ENCODE assay signal across 19 cellular contexts in the genomic region with DNA sequence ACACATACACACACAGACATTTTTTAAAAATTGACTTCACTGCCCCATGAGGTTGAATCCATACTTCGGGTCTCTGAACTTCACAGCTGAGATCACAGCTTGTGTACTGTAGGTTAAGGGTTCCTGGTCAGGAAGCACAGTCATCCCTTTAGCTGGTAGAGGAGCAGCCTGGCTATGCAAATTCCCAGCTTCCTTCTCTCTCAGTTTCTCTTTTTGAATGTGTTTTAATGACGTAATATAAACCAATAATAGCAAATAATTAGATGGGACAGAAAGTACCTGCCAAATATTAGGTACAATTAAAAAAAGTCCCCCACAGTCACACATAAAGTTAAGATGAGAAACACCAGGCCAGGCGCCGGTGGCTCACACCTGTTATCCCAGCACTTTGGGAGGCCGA.
"Had no signal": no experiment of that assay in that cellular context is flagged by ENCODE, and none has a peak within 500 bp of the region (broad histone marks: within the 10 kb centered on the region; RNA-seq: fewer than 3 reads in every experiment).

No MANE protein-coding gene starts in this region.

- DNase-seq: activated CD4-positive, alpha-beta T cell treated with anti-CD3 and anti-CD28 coated beads, Interleukin-2, amount 50 U/mL, for 48 hours; activated CD8-positive, alpha-beta memory T cell treated with anti-CD3 and anti-CD28 coated beads, Interleukin-2, amount 10 ng/mL, durations not matched to agents 7 days and 5 days; activated effector memory CD4-positive, alpha-beta T cell treated with Interleukin-2 at 50 U/mL for 16 hours; activated T-cell treated with anti-CD3 and anti-CD28 coated beads, Interleukin-2, amount 50 U/mL, for 24 hours; anterior cingulate cortex; hypothalamus; left cardiac atrium; midbrain; posterior cingulate gyrus; tibial artery had no signal

- H3K9me3 ChIP-seq: right atrium auricular region, tibial artery, vagina had no signal

- H3K27me3 ChIP-seq: right atrium auricular region, tibial artery, vagina had no signal

- FAIRE-seq: bronchial epithelial cell, endometrium had no signal

- H3K4me3 ChIP-seq: lung, right atrium auricular region, smooth muscle cell, tibial artery, vagina had no signal

- H3K4me1 ChIP-seq: vagina had no signal

- ATAC-seq: activated CD4-positive, CD25-positive, alpha-beta regulatory T cell treated with anti-CD3 and anti-CD28 coated beads, Interleukin-2, amount 50 U/mL, for 24 hours; activated CD8-positive, alpha-beta memory T cell treated with anti-CD3 and anti-CD28 coated beads, Interleukin-2, amount 10 ng/mL, durations not matched to agents 7 days and 5 days; activated naive CD4-positive, alpha-beta T cell treated with anti-CD3 and anti-CD28 coated beads, Interleukin-2, amount 50 U/mL, for 72 hours; esophagus mucosa; left cardiac atrium had no signal

- H3K27ac ChIP-seq: right atrium auricular region, tibial artery, vagina had no signal

- H3K36me3 ChIP-seq: right atrium auricular region, tibial artery, vagina had no signal

- H3K4me2 ChIP-seq: smooth muscle cell had no signal
